In the genomic region with DNA sequence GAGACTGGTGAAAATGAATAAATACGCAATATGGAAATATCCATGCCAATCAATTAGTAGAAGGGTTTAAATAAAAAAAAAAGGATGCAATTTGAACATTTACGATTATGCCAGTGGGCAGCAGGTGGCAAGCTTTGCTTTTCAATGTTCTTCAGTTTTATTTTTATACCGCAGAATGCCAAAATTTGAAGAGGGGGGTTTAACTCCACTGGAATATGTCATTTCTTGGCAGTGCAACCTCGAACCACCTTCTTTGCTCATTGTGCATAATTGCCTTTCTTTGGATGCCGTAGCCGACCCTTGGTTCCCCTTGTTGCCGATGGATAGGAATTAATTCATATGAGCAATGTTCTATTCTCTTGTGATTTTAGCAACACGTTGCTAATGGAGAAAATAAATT, we compare ENCODE assay signal across 10 cellular contexts.
DNase-seq lines count a peak whose midpoint lies in the region; ATAC-seq, FAIRE-seq and TF ChIP-seq lines count a peak whose summit lies in the region.
"Had no signal": no experiment of that assay in that cellular context is flagged by ENCODE, and none has a peak within 500 bp of the region (broad histone marks: within the 10 kb centered on the region; RNA-seq: fewer than 3 reads in every experiment).

No MANE protein-coding gene starts in this region.

- no peaks in the 10 kb centered on the region for H3K4me1 Mint-ChIP-seq in activated naive CD8-positive, alpha-beta T cell treated with anti-CD3 and anti-CD28 coated beads, Interleukin-2, amount 50 U/mL, for 24 hours
- H3K4me1 Mint-ChIP-seq: naive B cell had no signal

- FAIRE-seq in bronchial epithelial cell (lab: Jason Lieb, UNC) = no peak

- ATAC-seq in right lobe of liver (peak in 3 of 4 donors; percentile 35 to 68 (median 38)), GM21717 (IDR thresholded peaks at IDR 0.05; ENCODE audit: unreplicated experiment) (no peak)
- ATAC-seq in activated naive CD8-positive, alpha-beta T cell treated with anti-CD3 and anti-CD28 coated beads, Interleukin-2, amount 50 U/mL, for 24 hours = no peak

- H3K36me3 Mint-ChIP-seq in activated naive CD8-positive, alpha-beta T cell treated with anti-CD3 and anti-CD28 coated beads, Interleukin-2, amount 50 U/mL, for 24 hours (ENCODE audit: low read depth) = no peaks in the 10 kb centered on the region
- H3K36me3 Mint-ChIP-seq: naive B cell had no signal

- no peak for DNase-seq in AG04450 (ENCODE audit: low read depth, low spot score)
- DNase-seq in MG63 = peak; percentile 38
- DNase-seq in bronchial epithelial cell (ENCODE audit: low read depth) = no peak
- no peak for DNase-seq in right lobe of liver
- DNase-seq in NCI-H1105 (lab: John Stamatoyannopoulos, UW) = no peak
- no peak for DNase-seq in activated naive CD8-positive, alpha-beta T cell treated with anti-CD3 and anti-CD28 coated beads, Interleukin-2, amount 50 U/mL, for 24 hours
- DNase-seq in effector memory CD4-positive, alpha-beta T cell = no peak
- DNase-seq: naive B cell, T-helper 9 cell had no signal

- H3K9me3 ChIP-seq in AG04450 (ENCODE audit: control insufficient read depth, insufficient read depth, low read length) (no peaks in the 10 kb centered on the region), MG63 (no peaks in the 10 kb centered on the region), right lobe of liver (no peaks in the 10 kb centered on the region)
- no peaks in the 10 kb centered on the region for H3K9me3 ChIP-seq in effector memory CD4-positive, alpha-beta T cell (ENCODE audit: control insufficient read depth, low read length)

- H3K36me3 ChIP-seq in MG63 = no peaks in the 10 kb centered on the region
- no peaks in the 10 kb centered on the region for H3K36me3 ChIP-seq in bronchial epithelial cell (ENCODE audit: control insufficient read depth, insufficient read depth, low read length)
- H3K36me3 ChIP-seq in right lobe of liver = no peaks in the 10 kb centered on the region
- no peaks in the 10 kb centered on the region for H3K36me3 ChIP-seq in effector memory CD4-positive, alpha-beta T cell (ENCODE audit: control insufficient read depth, insufficient read depth, low read length)

- TF ChIP-seq POLR2A in right lobe of liver (IDR thresholded peaks at IDR 0.05) = no peak

- intact Hi-C loops in right lobe of liver (cut with DNase I) = no loop called here

- no peak overlapping the region for H3K4me3 Mint-ChIP-seq in activated naive CD8-positive, alpha-beta T cell treated with anti-CD3 and anti-CD28 coated beads, Interleukin-2, amount 50 U/mL, for 24 hours
- H3K4me3 Mint-ChIP-seq: naive B cell had no signal

- H3K27me3 ChIP-seq in AG04450 (ENCODE audit: control insufficient read depth, insufficient read depth, low read length) (no peaks in the 10 kb centered on the region), MG63 (no peaks in the 10 kb centered on the region), bronchial epithelial cell (ENCODE audit: control insufficient read depth, insufficient read depth, low read length) (no peaks in the 10 kb centered on the region), right lobe of liver (no peaks in the 10 kb centered on the region)
- no peaks in the 10 kb centered on the region for H3K27me3 ChIP-seq in effector memory CD4-positive, alpha-beta T cell (replicated peaks; ENCODE audit: control insufficient read depth, insufficient read depth, low read length, poor library complexity, severe bottlenecking)

- peak; percentile 31 for TF ChIP-seq CTCF in AG04450 (IDR thresholded peaks at IDR 0.05; ENCODE audit: low read depth, low read length)
- TF ChIP-seq CTCF in bronchial epithelial cell (IDR thresholded peaks at IDR 0.05; ENCODE audit: insufficient read depth, low read length, severe bottlenecking) = peak; percentile 36
- peak; percentile 43 to 60 (median 48) for TF ChIP-seq CTCF in right lobe of liver (IDR thresholded peaks at IDR 0.05)

- no peak overlapping the region for H3K27ac ChIP-seq in AG04450 (ENCODE audit: low read depth, low read length)
- H3K27ac ChIP-seq in right lobe of liver = no peak overlapping the region
- no peak overlapping the region for H3K27ac ChIP-seq in effector memory CD4-positive, alpha-beta T cell (ENCODE audit: insufficient read depth, low read length, poor library complexity, severe bottlenecking)

- H3K27ac Mint-ChIP-seq in activated naive CD8-positive, alpha-beta T cell treated with anti-CD3 and anti-CD28 coated beads, Interleukin-2, amount 50 U/mL, for 24 hours = no peak overlapping the region
- H3K27ac Mint-ChIP-seq: naive B cell had no signal

- H3K27me3 Mint-ChIP-seq in activated naive CD8-positive, alpha-beta T cell treated with anti-CD3 and anti-CD28 coated beads, Interleukin-2, amount 50 U/mL, for 24 hours = peaks cover 14% of the 10 kb centered on the region

- no peak overlapping the region for H3K4me3 ChIP-seq in AG04450 (ENCODE audit: low read depth, low read length)
- H3K4me3 ChIP-seq in MG63 = no peak overlapping the region
- H3K4me3 ChIP-seq in bronchial epithelial cell (ENCODE audit: low read depth, low read length) = no peak overlapping the region
- H3K4me3 ChIP-seq in right lobe of liver = no peak overlapping the region
- H3K4me3 ChIP-seq in effector memory CD4-positive, alpha-beta T cell (ENCODE audit: insufficient read depth, low read depth, low read length, poor library complexity, severe bottlenecking) = no peak overlapping the region

- POLR2A ChIA-PET in AG04450 (lab: Yijun Ruan, JAX) = interaction anchor here (0.6 to 0.7 kb wide), 2 partner anchors 100 to 157 kb away, joined by 3 read pairs; no protein-coding TSS in a partner anchor

- peaks cover 0 to 7% (median 0%) of the 10 kb centered on the region in 4 donors for H3K4me1 ChIP-seq in right lobe of liver
- no peaks in the 10 kb centered on the region for H3K4me1 ChIP-seq in effector memory CD4-positive, alpha-beta T cell (ENCODE audit: control insufficient read depth, insufficient read depth, low read length, poor library complexity, severe bottlenecking)

- whole genome bisulfite sequencing in right lobe of liver (ENCODE audit: insufficient coverage, low coverage, low lambda C conversion rate, missing lambda C conversion rate) = 32% methylated on average over 8 of the region's 8 CpGs

- CTCF ChIA-PET in AG04450 (lab: Charles Lee) = interaction anchor here (0.7 to 3.7 kb wide), 13 partner anchors 9 to 564 kb away, joined by 3 to 55 read pairs (median 5); a partner anchor contains a TSS

- H3K9me3 Mint-ChIP-seq in activated naive CD8-positive, alpha-beta T cell treated with anti-CD3 and anti-CD28 coated beads, Interleukin-2, amount 50 U/mL, for 24 hours = no peaks in the 10 kb centered on the region

Comparison
In these comparisons a context has a peak if more than half of its experiments do, and no peak if none do; other contexts are left out.
1. ATAC-seq: peak in right lobe of liver (3 of 4); none in activated naive CD8-positive, alpha-beta T cell treated with anti-CD3 and anti-CD28 coated beads, Interleukin-2, amount 50 U/mL, for 24 hours (single experiment) and GM21717 (single experiment).
2. Peak in every context shown above with its lines, with median percentiles within 50 percentile points of each other: CTCF ChIP-seq.